ENCODE assay signal across 10 cellular contexts in the genomic region with DNA sequence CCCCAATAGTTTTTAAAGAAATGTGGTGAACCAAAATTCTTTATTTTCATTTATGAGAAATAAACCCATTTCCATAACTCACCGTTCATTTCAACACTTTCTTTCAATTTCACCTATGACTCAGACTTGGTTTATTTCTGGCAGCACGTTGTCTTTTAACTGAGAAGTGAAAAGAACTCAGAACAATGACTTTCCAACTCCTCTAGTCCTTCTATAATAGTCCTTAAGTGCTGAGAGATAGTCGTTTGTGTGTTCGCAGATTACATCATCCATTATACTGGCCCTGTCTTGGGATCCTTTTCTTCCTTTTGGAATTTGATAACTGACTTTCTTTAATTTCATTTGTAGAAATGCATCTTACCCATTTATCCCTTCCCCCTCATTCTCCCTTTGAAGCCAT.
DNase-seq lines count a peak whose midpoint lies in the region; ATAC-seq and TF ChIP-seq lines count a peak whose summit lies in the region.
"Had no signal": no experiment of that assay in that cellular context is flagged by ENCODE, and none has a peak within 500 bp of the region (broad histone marks: within the 10 kb centered on the region; RNA-seq: fewer than 3 reads in every experiment).

No MANE protein-coding gene starts in this region.

- H3K27ac Mint-ChIP-seq in activated naive CD8-positive, alpha-beta T cell treated with anti-CD3 and anti-CD28 coated beads for 36 hours: peak overlapping the region; percentile 82
- no peak overlapping the region for H3K27ac Mint-ChIP-seq in CD8-positive, alpha-beta memory T cell

- H3K4me3 ChIP-seq in CD8-positive, alpha-beta memory T cell (ENCODE audit: low read length): no peak overlapping the region
- H3K4me3 ChIP-seq in dorsolateral prefrontal cortex: no peak overlapping the region

- intact Hi-C loops in dorsolateral prefrontal cortex (cut with DNase I): loop anchor here in 1 of 2 donors (10.0 kb wide), 1 partner anchor 116 kb away; the partner anchor contains the start of gene GLUD2

- H3K27ac ChIP-seq in CD8-positive, alpha-beta memory T cell (ENCODE audit: low read depth, low read length): no peak overlapping the region
- H3K27ac ChIP-seq in dorsolateral prefrontal cortex: peak overlapping the region in 3 of 59 donors; percentile 2 to 14 (median 13)

- peak; percentile 75 for ATAC-seq in GM18499 (IDR thresholded peaks at IDR 0.05; ENCODE audit: insufficient read depth, unreplicated experiment)
- peak; percentile 81 for ATAC-seq in GM19452 (IDR thresholded peaks at IDR 0.05; ENCODE audit: unreplicated experiment)
- ATAC-seq in HG03064 (IDR thresholded peaks at IDR 0.05; ENCODE audit: low read depth, unreplicated experiment): peak; percentile 87
- ATAC-seq: Panc1 had no signal

- no peaks in the 10 kb centered on the region for H3K4me1 ChIP-seq in CD8-positive, alpha-beta memory T cell (ENCODE audit: insufficient read depth, low read length)

- H3K9me3 ChIP-seq in CD8-positive, alpha-beta memory T cell (ENCODE audit: low read length): no peaks in the 10 kb centered on the region

- CTCF ChIA-PET in CD8-positive, alpha-beta memory T cell (lab: Charles Lee): no interaction called here

- no peak for DNase-seq in activated naive CD8-positive, alpha-beta T cell treated with anti-CD3 and anti-CD28 coated beads for 36 hours
- DNase-seq in CD8-positive, alpha-beta memory T cell: no peak
- DNase-seq in NAMALWA (ENCODE audit: low spot score) (no peak), dorsolateral prefrontal cortex (no peak), NCI-H1048 (lab: John Stamatoyannopoulos, UW) (no peak)
- DNase-seq: activated CD8-positive, alpha-beta memory T cell treated with anti-CD3 and anti-CD28 coated beads, Interleukin-2, amount 50 U/mL, for 4 hours had no signal

- peaks cover 12% of the 10 kb centered on the region for H3K4me1 Mint-ChIP-seq in activated naive CD8-positive, alpha-beta T cell treated with anti-CD3 and anti-CD28 coated beads for 36 hours
- H3K4me1 Mint-ChIP-seq in CD8-positive, alpha-beta memory T cell: peaks cover 0 to 8% (median 0%) of the 10 kb centered on the region in 3 donors

- POLR2A ChIA-PET in CD8-positive, alpha-beta memory T cell (lab: Charles Lee): no interaction called here

- peaks cover 3% of the 10 kb centered on the region for H3K27me3 Mint-ChIP-seq in activated naive CD8-positive, alpha-beta T cell treated with anti-CD3 and anti-CD28 coated beads for 36 hours
- H3K27me3 Mint-ChIP-seq in CD8-positive, alpha-beta memory T cell: peaks cover 0 to 4% of the 10 kb centered on the region in 2 donors

- no peak for TF ChIP-seq CTCF in dorsolateral prefrontal cortex (IDR thresholded peaks at IDR 0.05 in 54 of 56, conservative IDR thresholded peaks at IDR 0.05 in 2 of 56; ENCODE audit: low read depth in 1 of 56, partially characterized antibody in 56 of 56)

- H3K27me3 ChIP-seq in CD8-positive, alpha-beta memory T cell (ENCODE audit: insufficient read depth, low read length, poor library complexity, severe bottlenecking): no peaks in the 10 kb centered on the region
- H3K27me3 ChIP-seq in dorsolateral prefrontal cortex: peaks cover 0 to 43% (median 7%) of the 10 kb centered on the region in 45 donors

- no peak overlapping the region for H3K4me3 Mint-ChIP-seq in activated naive CD8-positive, alpha-beta T cell treated with anti-CD3 and anti-CD28 coated beads for 36 hours
- no peak overlapping the region for H3K4me3 Mint-ChIP-seq in CD8-positive, alpha-beta memory T cell

- no peaks in the 10 kb centered on the region for H3K36me3 ChIP-seq in CD8-positive, alpha-beta memory T cell (ENCODE audit: insufficient read depth, low read length)

- no peaks in the 10 kb centered on the region for H3K9me3 Mint-ChIP-seq in activated naive CD8-positive, alpha-beta T cell treated with anti-CD3 and anti-CD28 coated beads for 36 hours
- peaks cover 0 to 2% (median 0%) of the 10 kb centered on the region in 5 donors for H3K9me3 Mint-ChIP-seq in CD8-positive, alpha-beta memory T cell

- no peaks in the 10 kb centered on the region for H3K36me3 Mint-ChIP-seq in activated naive CD8-positive, alpha-beta T cell treated with anti-CD3 and anti-CD28 coated beads for 36 hours
- H3K36me3 Mint-ChIP-seq in CD8-positive, alpha-beta memory T cell: no peaks in the 10 kb centered on the region
